ENCODE assay signal across 8 cellular contexts in genomic region chr11:1389932-1390587, GRCh38. TPM values are rescaled to one million over a fixed set of nuclear protein-coding genes. Genes with fewer than 3 reads are reported as not detected.
DNase-seq lines count a peak whose midpoint lies in the region; ATAC-seq and TF ChIP-seq lines count a peak whose summit lies in the region.

Gene BRSK2 (plus strand): TSS chr11:1389934. CDS start chr11:1390285, 351 bp downstream.

- ATAC-seq in esophagus mucosa, result no peak
- ATAC-seq in HG03159 (IDR thresholded peaks at IDR 0.05; ENCODE audit: unreplicated experiment), result no peak
- no peak for ATAC-seq in HG02623 (IDR thresholded peaks at IDR 0.05; ENCODE audit: unreplicated experiment)

- DNase-seq in RKO (ENCODE audit: low spot score) (peak; percentile 38), fibroblast of mammary gland (ENCODE audit: low read depth) (no peak), retinal pigment epithelial cell (ENCODE audit: low read depth) (no peak), NCI-H526 treated with DMSO at 0.1 percent for 48 hours (lab: John Stamatoyannopoulos, UW) (no peak)

- no peak for TF ChIP-seq CTCF in GM12875 (IDR thresholded peaks at IDR 0.05; ENCODE audit: borderline replicate concordance, insufficient read depth, low read depth, low read length)
- TF ChIP-seq CTCF in fibroblast of mammary gland (conservative IDR thresholded peaks at IDR 0.05; ENCODE audit: control insufficient read depth, insufficient read depth, low read depth, low read length), result no peak
- TF ChIP-seq CTCF in retinal pigment epithelial cell (conservative IDR thresholded peaks at IDR 0.05; ENCODE audit: low read depth, low read length), result no peak

- H3K4me3 ChIP-seq in GM12875 (ENCODE audit: low read depth, low read length) (peak within 1 kb of the TSS; percentile 32), fibroblast of mammary gland (ENCODE audit: control insufficient read depth, low read depth, low read length) (peak within 1 kb of the TSS; percentile 44), retinal pigment epithelial cell (ENCODE audit: low read length) (peak within 1 kb of the TSS; percentile 51)

RNA-seq across cellular contexts. Expression of gene BRSK2, which starts in this region (rescaled TPM):
- total RNA-seq in esophagus mucosa, result 0.08 TPM
